Comparison of ENCODE assay signal across 21 cellular contexts in the genomic region with DNA sequence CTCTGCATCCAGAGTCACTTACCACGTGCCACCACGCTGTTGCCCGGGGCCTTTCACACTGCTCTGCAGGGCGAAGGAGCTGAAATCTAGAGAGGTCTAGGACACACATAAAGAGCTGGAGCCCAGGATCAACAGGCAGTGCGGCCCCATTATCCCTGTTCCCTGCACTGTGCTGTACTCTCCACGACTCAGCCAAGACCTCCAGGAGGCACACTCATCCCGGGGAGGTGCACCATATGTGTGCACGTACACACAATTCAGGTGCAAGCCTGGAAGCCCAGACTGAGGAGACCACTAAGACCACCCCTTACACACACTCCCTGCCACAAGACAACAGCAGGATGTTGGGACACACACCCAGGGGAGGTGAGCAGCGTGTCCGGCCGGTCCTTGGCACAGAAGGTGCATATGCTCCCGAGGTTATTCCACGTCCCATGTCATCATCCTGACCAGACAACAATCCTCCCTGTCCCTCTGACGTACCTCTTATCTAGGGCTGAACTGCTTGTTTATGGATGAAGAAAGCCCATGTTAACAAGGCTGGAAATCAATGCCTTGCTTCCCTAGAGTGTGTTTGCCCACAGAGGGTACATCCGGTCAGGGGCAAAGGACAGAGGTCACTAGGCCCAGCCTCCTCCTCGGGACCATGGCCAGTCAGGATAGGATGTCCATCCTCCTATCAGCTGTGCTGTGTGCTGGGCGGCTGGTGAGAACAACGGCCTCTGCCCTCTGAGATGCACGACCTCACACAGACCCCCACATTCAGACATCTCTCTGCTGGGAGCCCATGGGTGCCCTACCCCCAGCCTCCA. TPM values are rescaled to one million over a fixed set of nuclear protein-coding genes. Genes with fewer than 3 reads are reported as not detected.
DNase-seq lines count a peak whose midpoint lies in the region; ATAC-seq and TF ChIP-seq lines count a peak whose summit lies in the region.
"Had no signal": no experiment of that assay in that cellular context is flagged by ENCODE, and none has a peak within 500 bp of the region (broad histone marks: within the 10 kb centered on the region; RNA-seq: fewer than 3 reads in every experiment).

No MANE protein-coding gene starts in this region.

- no peak for TF ChIP-seq POLR2A in spleen (IDR thresholded peaks at IDR 0.05)

- TF ChIP-seq CTCF in GM13977 (IDR thresholded peaks at IDR 0.05; ENCODE audit: extremely low read depth, insufficient read depth, missing control alignments) (no peak), WTC11 (IDR thresholded peaks at IDR 0.05) (no peak), left lung (IDR thresholded peaks at IDR 0.05) (no peak), spleen (IDR thresholded peaks at IDR 0.05 in 8 of 11, conservative IDR thresholded peaks at IDR 0.05 in 3 of 11) (no peak), PC-9 (conservative IDR thresholded peaks at IDR 0.05) (no peak)

- no peak overlapping the region for H3K27ac ChIP-seq in left lung
- no peak overlapping the region for H3K27ac ChIP-seq in spleen
- no peak overlapping the region for H3K27ac ChIP-seq in PC-9
- H3K27ac ChIP-seq: breast epithelium had no signal

- no peaks in the 10 kb centered on the region for H3K36me3 Mint-ChIP-seq in WTC11
- H3K36me3 Mint-ChIP-seq: activated naive CD4-positive, alpha-beta T cell treated with anti-CD3 and anti-CD28 coated beads, Interleukin-2, amount 50 U/mL, for 72 hours had no signal

- H3K27me3 ChIP-seq in left lung (no peaks in the 10 kb centered on the region), spleen (replicated peaks in 1 of 7) (peaks cover 0 to 23% (median 0%) of the 10 kb centered on the region in 7 donors), PC-9 (ENCODE audit: insufficient read depth, low read depth) (peaks cover 33% of the 10 kb centered on the region)
- H3K27me3 ChIP-seq: BE2C, breast epithelium, gastroesophageal sphincter, MG63 had no signal

- H3K4me2 ChIP-seq in PC-9: no peak overlapping the region

- in situ Hi-C loops in GM13977 (cut with MboI; ENCODE audit: low pct_unique_long_range_greater_than_20kb, low sequenced_read_pairs, unreplicated experiment): no loop called here

- H3K4me1 ChIP-seq in left lung: no peaks in the 10 kb centered on the region
- no peaks in the 10 kb centered on the region for H3K4me1 ChIP-seq in spleen
- no peaks in the 10 kb centered on the region for H3K4me1 ChIP-seq in PC-9 (replicated peaks; ENCODE audit: insufficient read depth)
- H3K4me1 ChIP-seq: BE2C, breast epithelium had no signal

- H3K27me3 Mint-ChIP-seq in WTC11 (ENCODE audit: low read depth): no peaks in the 10 kb centered on the region

- intact Hi-C loops in left lung (cut with DNase I) (no loop called here), spleen (cut with DNase I; ENCODE audit: low total_unique reads) (no loop called here), PC-9 (cut with micrococcal nuclease; ENCODE audit: unreplicated experiment) (no loop called here)

- H3K36me3 ChIP-seq in left lung (peaks cover 0 to 6% of the 10 kb centered on the region in 2 donors), spleen (no peaks in the 10 kb centered on the region), PC-9 (ENCODE audit: low read depth) (no peaks in the 10 kb centered on the region)
- H3K36me3 ChIP-seq: BE2C, breast epithelium, MG63 had no signal

- H3F3A ChIP-seq in PC-9 (ENCODE audit: insufficient read depth, low read depth): no peaks in the 10 kb centered on the region

- no peaks in the 10 kb centered on the region for H4K20me1 ChIP-seq in PC-9 (ENCODE audit: insufficient read depth)

- CTCF ChIA-PET in WTC11 (lab: Charles Lee) (interaction anchor here (1.6 kb wide), 1 partner anchor 207 kb away, joined by 5 read pairs; no protein-coding TSS in a partner anchor), PC-9 (lab: Charles Lee) (no interaction called here)

- no peak overlapping the region for H3K4me3 ChIP-seq in left lung
- H3K4me3 ChIP-seq in spleen: no peak overlapping the region
- H3K4me3 ChIP-seq in PC-9: no peak overlapping the region
- H3K4me3 ChIP-seq: breast epithelium, gastroesophageal sphincter, MG63 had no signal

- no peaks in the 10 kb centered on the region for H3K9me2 ChIP-seq in PC-9 (ENCODE audit: insufficient read depth)

- POLR2A ChIA-PET in WTC11 (lab: Charles Lee): no interaction called here
- POLR2A ChIA-PET in PC-9 (lab: Charles Lee; ENCODE audit: unreplicated experiment): no interaction called here

- H3K4me1 Mint-ChIP-seq in WTC11: peaks cover 5% of the 10 kb centered on the region; the same call in 1 of the 2 replicates
- H3K4me1 Mint-ChIP-seq: nephron had no signal

- BruUV-seq in PC-9 (replicated peaks; lab: Mats Ljungman, UMichigan): no TSS peak

- H3K27ac Mint-ChIP-seq in WTC11: no peak overlapping the region
- H3K27ac Mint-ChIP-seq: nephron; T-helper 1 cell treated with Interleukin-12 subunit alpha and Interleukin-12 subunit beta and Interleukin-4 antibody, amounts not matched to agents 30 μg/mL and 1 μg/mL, for 36 hours had no signal

- no peaks in the 10 kb centered on the region for H3K79me2 ChIP-seq in PC-9 (ENCODE audit: low read depth)

- H2AFZ ChIP-seq in PC-9: no peak overlapping the region

- H3K9me3 Mint-ChIP-seq in WTC11: no peaks in the 10 kb centered on the region
- H3K9me3 Mint-ChIP-seq: activated naive CD4-positive, alpha-beta T cell treated with anti-CD3 and anti-CD28 coated beads, Interleukin-2, amount 50 U/mL, for 72 hours; nephron; T-helper 1 cell treated with Interleukin-12 subunit alpha and Interleukin-12 subunit beta and Interleukin-4 antibody, amounts not matched to agents 30 μg/mL and 1 μg/mL, for 36 hours had no signal

- DNase-seq in GM13977 (ENCODE audit: low spot score) (peak; percentile 19), WTC11 (ENCODE audit: low spot score) (peak; percentile 4), left lung (peak; percentile 26 to 55), spleen (peak; percentile 56), PC-9 (no peak), NCI-H146 treated with DMSO at 0.1 percent for 48 hours (lab: John Stamatoyannopoulos, UW; ENCODE audit: unreplicated experiment) (no peak), amniotic stem cell (lab: John Stamatoyannopoulos, UW) (no peak)
- DNase-seq: activated CD4-positive, CD25-positive, alpha-beta regulatory T cell; BE2C; IMR-90; mammary epithelial cell; MG63; NCI-H146; stimulated activated naive CD4-positive, alpha-beta T cell treated with Interleukin-2 at 50 U/mL for 16 hours had no signal

- WGBS in spleen, 5 donors: 83 to 92% (median 86%) methylated on average over 17 to 19 of the region's 19 CpGs

- ATAC-seq in WTC11: no peak
- no peak for ATAC-seq in left lung
- ATAC-seq: activated naive CD4-positive, alpha-beta T cell treated with anti-CD3 and anti-CD28 coated beads, Interleukin-2, amount 50 U/mL, for 72 hours had no signal

- no peak overlapping the region for H3K4me3 Mint-ChIP-seq in WTC11
- H3K4me3 Mint-ChIP-seq: nephron; T-helper 1 cell treated with Interleukin-12 subunit alpha and Interleukin-12 subunit beta and Interleukin-4 antibody, amounts not matched to agents 30 μg/mL and 1 μg/mL, for 36 hours had no signal

- H3K9me3 ChIP-seq in left lung: no peaks in the 10 kb centered on the region
- no peaks in the 10 kb centered on the region for H3K9me3 ChIP-seq in spleen
- H3K9me3 ChIP-seq in PC-9 (ENCODE audit: insufficient read depth, low read depth): no peaks in the 10 kb centered on the region
- H3K9me3 ChIP-seq: BE2C, breast epithelium, gastroesophageal sphincter, MG63 had no signal

TF ChIP-seq in WTC11, 78 proteins besides CTCF, POLR2A, EP300 and RAD21:
- TF ChIP-seq ZBTB21 (CRISPR knock-in tag; IDR thresholded peaks at IDR 0.05; ENCODE audit: borderline replicate concordance) (no peak), GABPB1 (CRISPR knock-in tag; IDR thresholded peaks at IDR 0.05) (peak; percentile 70)
TF ChIP-seq in WTC11: peak in this region for 1.

RNA-seq across cellular contexts. Expression of a gene that starts 16.1 kb away (rescaled TPM):
- 12.1 to 14.7 TPM (median 13.0 TPM) in 3 replicates for total RNA-seq in WTC11 (2021)
- 10 to 100 TPM; 12.8 to 14.8 TPM for total RNA-seq in left lung
- total RNA-seq in spleen: 1 to 10 TPM in 6 of 7 donors, under 1 TPM in 1; 0.57 to 9.5 (median 4.8) TPM
- polyA plus RNA-seq in spleen: 1 to 10 TPM in 2 of 3 donors, under 1 TPM in 1; 0.63 to 3.1 (median 2.4) TPM
- total RNA-seq in PC-9 (2021): 0.65 and 0.70 TPM in 2 replicates

RNA-seq across cellular contexts. Expression of a gene that starts 53.6 kb away (rescaled TPM):
- 0.41 TPM in 1 of 3 replicates, not detected in the others for total RNA-seq in WTC11 (2021)
- 1 to 10 TPM in 1 of 2 donors, not detected in 1; 8.2 TPM for total RNA-seq in left lung
- total RNA-seq in spleen: not detected
- not detected for polyA plus RNA-seq in spleen
- not detected in 2 replicates for total RNA-seq in PC-9 (2021)
- total RNA-seq: activated naive CD4-positive, alpha-beta T cell treated with anti-CD3 and anti-CD28 coated beads, Interleukin-2, amount 50 U/mL, for 72 hours; breast epithelium; G401; gastroesophageal sphincter; IMR-90; mammary epithelial cell had no signal
- polyA plus RNA-seq: esophagus, IMR-90, mammary epithelial cell had no signal

Comparison
In these comparisons a context has a peak if more than half of its experiments do, and no peak if none do; other contexts are left out.
1. DNase-seq: peak in GM13977 (single experiment), WTC11 (single experiment), left lung (2 of 2) and spleen (single experiment); none in PC-9 (0 of 2), NCI-H146 treated with DMSO at 0.1 percent for 48 hours (single experiment) and amniotic stem cell (single experiment).